14 cellular contexts compared by ENCODE assay signal in genomic region chr12:112988224-112988623, GRCh38. TPM values are rescaled to one million over a fixed set of nuclear protein-coding genes. Genes with fewer than 3 reads are reported as not detected.
DNase-seq lines count a peak whose midpoint lies in the region; ATAC-seq, FAIRE-seq and TF ChIP-seq lines count a peak whose summit lies in the region.
"Had no signal": no experiment of that assay in that cellular context is flagged by ENCODE, and none has a peak within 500 bp of the region (broad histone marks: within the 10 kb centered on the region; RNA-seq: fewer than 3 reads in every experiment).

No MANE protein-coding gene starts in this region.

- no peak for FAIRE-seq in H54 (lab: Jason Lieb, UNC)

- H3K36me3 Mint-ChIP-seq in activated T-cell treated with anti-CD3 and anti-CD28 coated beads, Interleukin-2, amount 50 U/mL, for 4 hours (ENCODE audit: insufficient read depth), result peaks cover 72% of the 10 kb centered on the region
- peaks cover 89% of the 10 kb centered on the region for H3K36me3 Mint-ChIP-seq in activated T-helper 17 cell treated with anti-CD3 and anti-CD28 coated beads, Interleukin-2, amount 50 U/mL, for 72 hours (ENCODE audit: low read depth)
- peaks cover 64% of the 10 kb centered on the region for H3K36me3 Mint-ChIP-seq in natural killer cell treated with Interleukin-12 subunit alpha and Interleukin-12 subunit beta and Interleukin-15 and Interleukin-18, amount 100 ng/mL, for 72 hours

- peak overlapping the region; percentile 76 for H3K27ac Mint-ChIP-seq in activated T-helper 17 cell treated with anti-CD3 and anti-CD28 coated beads, Interleukin-2, amount 50 U/mL, for 72 hours
- peak overlapping the region; percentile 72 to 87 for H3K27ac Mint-ChIP-seq in natural killer cell treated with Interleukin-12 subunit alpha and Interleukin-12 subunit beta and Interleukin-15 and Interleukin-18, amount 100 ng/mL, for 72 hours

- H3K27me3 Mint-ChIP-seq in activated T-cell treated with anti-CD3 and anti-CD28 coated beads, Interleukin-2, amount 50 U/mL, for 4 hours (ENCODE audit: low read depth), result no peaks in the 10 kb centered on the region
- no peaks in the 10 kb centered on the region for H3K27me3 Mint-ChIP-seq in activated T-helper 17 cell treated with anti-CD3 and anti-CD28 coated beads, Interleukin-2, amount 50 U/mL, for 72 hours
- H3K27me3 Mint-ChIP-seq in natural killer cell treated with Interleukin-12 subunit alpha and Interleukin-12 subunit beta and Interleukin-15 and Interleukin-18, amount 100 ng/mL, for 72 hours, result no peaks in the 10 kb centered on the region

- H3K9me3 Mint-ChIP-seq in activated T-cell treated with anti-CD3 and anti-CD28 coated beads, Interleukin-2, amount 50 U/mL, for 4 hours, result peaks cover 17% of the 10 kb centered on the region
- H3K9me3 Mint-ChIP-seq in activated T-helper 17 cell treated with anti-CD3 and anti-CD28 coated beads, Interleukin-2, amount 50 U/mL, for 72 hours, result peaks cover 9% of the 10 kb centered on the region
- H3K9me3 Mint-ChIP-seq in natural killer cell treated with Interleukin-12 subunit alpha and Interleukin-12 subunit beta and Interleukin-15 and Interleukin-18, amount 100 ng/mL, for 72 hours, result peaks cover 6% of the 10 kb centered on the region

- peaks cover 61% of the 10 kb centered on the region for H3K4me1 Mint-ChIP-seq in activated T-cell treated with anti-CD3 and anti-CD28 coated beads, Interleukin-2, amount 50 U/mL, for 4 hours (ENCODE audit: low read depth)
- peaks cover 28% of the 10 kb centered on the region for H3K4me1 Mint-ChIP-seq in activated T-helper 17 cell treated with anti-CD3 and anti-CD28 coated beads, Interleukin-2, amount 50 U/mL, for 72 hours
- peaks cover 23 to 40% of the 10 kb centered on the region in 2 donors for H3K4me1 Mint-ChIP-seq in natural killer cell treated with Interleukin-12 subunit alpha and Interleukin-12 subunit beta and Interleukin-15 and Interleukin-18, amount 100 ng/mL, for 72 hours (ENCODE audit: low read depth in 2 of 2)

- no peak overlapping the region for H3K4me3 Mint-ChIP-seq in activated T-cell treated with anti-CD3 and anti-CD28 coated beads, Interleukin-2, amount 50 U/mL, for 4 hours
- peak overlapping the region; percentile 57 for H3K4me3 Mint-ChIP-seq in activated T-helper 17 cell treated with anti-CD3 and anti-CD28 coated beads, Interleukin-2, amount 50 U/mL, for 72 hours
- H3K4me3 Mint-ChIP-seq in natural killer cell treated with Interleukin-12 subunit alpha and Interleukin-12 subunit beta and Interleukin-15 and Interleukin-18, amount 100 ng/mL, for 72 hours, result no peak overlapping the region

- TF ChIP-seq POLR2A in H54 (IDR thresholded peaks at IDR 0.05; ENCODE audit: low read depth, low read length), result no peak

- DNase-seq in activated T-cell treated with anti-CD3 and anti-CD28 coated beads, Interleukin-2, amount 50 U/mL, for 4 hours, result no peak
- DNase-seq in activated T-cell treated with anti-CD3 and anti-CD28 coated beads, Interleukin-2, amount 50 U/mL, for 1 hour, result no peak
- no peak for DNase-seq in natural killer cell treated with Interleukin-12 subunit alpha and Interleukin-12 subunit beta and Interleukin-15 and Interleukin-18, amount 100 ng/mL, for 72 hours (ENCODE audit: low spot score)
- DNase-seq in H4 (ENCODE audit: low spot score) (no peak), H54 (ENCODE audit: insufficient read length, low spot score) (no peak), HuH-7.5 (ENCODE audit: low spot score) (no peak)
- DNase-seq: effector CD8-positive, alpha-beta T cell; hippocampal formation; KBM-7; NCI-H2227 treated with DMSO at 0.1 percent for 48 hours; posterior cingulate gyrus; Right ventricle myocardium superior had no signal

- peak; percentile 72 to 81 for ATAC-seq in activated T-cell treated with anti-CD3 and anti-CD28 coated beads, Interleukin-2, amount 50 U/mL, for 4 hours
- ATAC-seq in HG03354 (IDR thresholded peaks at IDR 0.05; ENCODE audit: poor library complexity, severe bottlenecking, unreplicated experiment), result peak; percentile 57
- peak; percentile 72 for ATAC-seq in activated T-helper 17 cell treated with anti-CD3 and anti-CD28 coated beads, Interleukin-2, amount 50 U/mL, for 72 hours (replicated peaks)
- peak; percentile 69 to 75 for ATAC-seq in natural killer cell treated with Interleukin-12 subunit alpha and Interleukin-12 subunit beta and Interleukin-15 and Interleukin-18, amount 100 ng/mL, for 72 hours

RNA-seq across cellular contexts. Expression of gene OAS2, which starts 9.9 kb away (rescaled TPM):
- 10 to 100 TPM; 27.8 to 36.0 (median 34.9) TPM for total RNA-seq in activated T-cell treated with anti-CD3 and anti-CD28 coated beads, Interleukin-2, amount 50 U/mL, for 4 hours
- total RNA-seq in activated T-helper 17 cell treated with anti-CD3 and anti-CD28 coated beads, Interleukin-2, amount 50 U/mL, for 72 hours, result 10 to 100 TPM; 44.6 to 64.8 TPM
- 10 to 100 TPM; 59.2 to 69.7 TPM for total RNA-seq in natural killer cell treated with Interleukin-12 subunit alpha and Interleukin-12 subunit beta and Interleukin-15 and Interleukin-18, amount 100 ng/mL, for 72 hours
- 40.3 and 49.7 TPM in 2 replicates for total RNA-seq in H4 (2014; rRNA removed; shearing (Covaris generic))

RNA-seq across cellular contexts. Expression of gene OAS3, which starts 50.0 kb away (rescaled TPM):
- total RNA-seq in activated T-cell treated with anti-CD3 and anti-CD28 coated beads, Interleukin-2, amount 50 U/mL, for 4 hours, result 10 to 100 TPM in 1 of 3 donors, 1 to 10 TPM in 2; 5.5 to 13.6 (median 8.0) TPM
- total RNA-seq in activated T-helper 17 cell treated with anti-CD3 and anti-CD28 coated beads, Interleukin-2, amount 50 U/mL, for 72 hours, result 10 to 100 TPM; 17.4 to 41.7 TPM
- 10 to 100 TPM; 20.1 to 22.5 TPM for total RNA-seq in natural killer cell treated with Interleukin-12 subunit alpha and Interleukin-12 subunit beta and Interleukin-15 and Interleukin-18, amount 100 ng/mL, for 72 hours
- 39.1 and 46.8 TPM in 2 replicates for total RNA-seq in H4 (2014; rRNA removed; shearing (Covaris generic))
